ENCODE assay signal across 1 cellular context in the genomic region with DNA sequence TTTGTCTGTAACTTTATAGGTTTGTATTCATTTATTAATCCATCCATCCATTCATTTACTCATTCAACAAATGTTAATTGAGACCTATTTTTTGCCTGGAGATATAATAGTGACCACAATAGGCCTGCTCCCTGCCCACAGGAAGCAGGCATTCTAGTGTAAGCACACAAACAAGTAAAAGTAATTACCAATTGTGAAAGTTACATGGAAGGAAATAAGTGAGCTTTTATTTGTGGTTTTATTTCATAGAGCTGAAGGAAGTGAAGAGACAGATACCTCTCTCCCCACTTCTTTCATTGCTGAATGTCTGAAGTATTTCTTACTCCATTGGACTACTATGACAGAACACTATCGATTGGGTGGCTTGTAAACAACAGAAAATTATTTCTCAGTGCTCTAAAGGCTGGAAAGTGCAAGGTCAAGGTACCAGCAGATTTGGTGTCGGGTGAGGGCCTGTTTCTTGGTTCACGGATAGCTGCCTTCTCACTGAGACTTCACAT.
TF ChIP-seq lines count a peak whose summit lies in the region.

No MANE protein-coding gene starts in this region.

TF ChIP-seq in GM23338, 12 proteins besides CTCF, POLR2A, EP300 and RAD21 (continued from another document):
- TF ChIP-seq, protein P1, sequence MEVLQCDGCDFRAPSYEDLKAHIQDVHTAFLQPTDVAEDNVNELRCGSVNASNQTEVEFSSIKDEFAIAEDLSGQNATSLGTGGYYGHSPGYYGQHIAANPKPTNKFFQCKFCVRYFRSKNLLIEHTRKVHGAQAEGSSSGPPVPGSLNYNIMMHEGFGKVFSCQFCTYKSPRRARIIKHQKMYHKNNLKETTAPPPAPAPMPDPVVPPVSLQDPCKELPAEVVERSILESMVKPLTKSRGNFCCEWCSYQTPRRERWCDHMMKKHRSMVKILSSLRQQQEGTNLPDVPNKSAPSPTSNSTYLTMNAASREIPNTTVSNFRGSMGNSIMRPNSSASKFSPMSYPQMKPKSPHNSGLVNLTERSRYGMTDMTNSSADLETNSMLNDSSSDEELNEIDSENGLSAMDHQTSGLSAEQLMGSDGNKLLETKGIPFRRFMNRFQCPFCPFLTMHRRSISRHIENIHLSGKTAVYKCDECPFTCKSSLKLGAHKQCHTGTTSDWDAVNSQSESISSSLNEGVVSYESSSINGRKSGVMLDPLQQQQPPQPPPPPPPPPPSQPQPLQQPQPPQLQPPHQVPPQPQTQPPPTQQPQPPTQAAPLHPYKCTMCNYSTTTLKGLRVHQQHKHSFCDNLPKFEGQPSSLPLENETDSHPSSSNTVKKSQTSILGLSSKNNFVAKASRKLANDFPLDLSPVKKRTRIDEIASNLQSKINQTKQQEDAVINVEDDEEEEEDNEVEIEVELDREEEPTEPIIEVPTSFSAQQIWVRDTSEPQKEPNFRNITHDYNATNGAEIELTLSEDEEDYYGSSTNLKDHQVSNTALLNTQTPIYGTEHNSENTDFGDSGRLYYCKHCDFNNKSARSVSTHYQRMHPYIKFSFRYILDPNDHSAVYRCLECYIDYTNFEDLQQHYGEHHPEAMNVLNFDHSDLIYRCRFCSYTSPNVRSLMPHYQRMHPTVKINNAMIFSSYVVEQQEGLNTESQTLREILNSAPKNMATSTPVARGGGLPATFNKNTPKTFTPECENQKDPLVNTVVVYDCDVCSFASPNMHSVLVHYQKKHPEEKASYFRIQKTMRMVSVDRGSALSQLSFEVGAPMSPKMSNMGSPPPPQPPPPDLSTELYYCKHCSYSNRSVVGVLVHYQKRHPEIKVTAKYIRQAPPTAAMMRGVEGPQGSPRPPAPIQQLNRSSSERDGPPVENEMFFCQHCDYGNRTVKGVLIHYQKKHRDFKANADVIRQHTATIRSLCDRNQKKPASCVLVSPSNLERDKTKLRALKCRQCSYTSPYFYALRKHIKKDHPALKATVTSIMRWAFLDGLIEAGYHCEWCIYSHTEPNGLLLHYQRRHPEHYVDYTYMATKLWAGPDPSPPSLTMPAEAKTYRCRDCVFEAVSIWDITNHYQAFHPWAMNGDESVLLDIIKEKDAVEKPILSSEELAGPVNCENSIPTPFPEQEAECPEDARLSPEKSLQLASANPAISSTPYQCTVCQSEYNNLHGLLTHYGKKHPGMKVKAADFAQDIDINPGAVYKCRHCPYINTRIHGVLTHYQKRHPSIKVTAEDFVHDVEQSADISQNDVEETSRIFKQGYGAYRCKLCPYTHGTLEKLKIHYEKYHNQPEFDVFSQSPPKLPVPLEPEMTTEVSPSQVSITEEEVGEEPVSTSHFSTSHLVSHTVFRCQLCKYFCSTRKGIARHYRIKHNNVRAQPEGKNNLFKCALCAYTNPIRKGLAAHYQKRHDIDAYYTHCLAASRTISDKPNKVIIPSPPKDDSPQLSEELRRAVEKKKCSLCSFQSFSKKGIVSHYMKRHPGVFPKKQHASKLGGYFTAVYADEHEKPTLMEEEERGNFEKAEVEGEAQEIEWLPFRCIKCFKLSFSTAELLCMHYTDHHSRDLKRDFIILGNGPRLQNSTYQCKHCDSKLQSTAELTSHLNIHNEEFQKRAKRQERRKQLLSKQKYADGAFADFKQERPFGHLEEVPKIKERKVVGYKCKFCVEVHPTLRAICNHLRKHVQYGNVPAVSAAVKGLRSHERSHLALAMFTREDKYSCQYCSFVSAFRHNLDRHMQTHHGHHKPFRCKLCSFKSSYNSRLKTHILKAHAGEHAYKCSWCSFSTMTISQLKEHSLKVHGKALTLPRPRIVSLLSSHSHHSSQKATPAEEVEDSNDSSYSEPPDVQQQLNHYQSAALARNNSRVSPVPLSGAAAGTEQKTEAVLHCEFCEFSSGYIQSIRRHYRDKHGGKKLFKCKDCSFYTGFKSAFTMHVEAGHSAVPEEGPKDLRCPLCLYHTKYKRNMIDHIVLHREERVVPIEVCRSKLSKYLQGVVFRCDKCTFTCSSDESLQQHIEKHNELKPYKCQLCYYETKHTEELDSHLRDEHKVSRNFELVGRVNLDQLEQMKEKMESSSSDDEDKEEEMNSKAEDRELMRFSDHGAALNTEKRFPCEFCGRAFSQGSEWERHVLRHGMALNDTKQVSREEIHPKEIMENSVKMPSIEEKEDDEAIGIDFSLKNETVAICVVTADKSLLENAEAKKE (CRISPR knock-in tag; IDR thresholded peaks at IDR 0.05) = no peak
- TF ChIP-seq EZH2phosphoT487 (IDR thresholded peaks at IDR 0.05; ENCODE audit: unreplicated experiment) = no peak
- TF ChIP-seq CREB1 (CRISPR knock-in tag; IDR thresholded peaks at IDR 0.05; ENCODE audit: low read depth) = no peak
- TF ChIP-seq ZNF114 (CRISPR knock-in tag; IDR thresholded peaks at IDR 0.05) = no peak
- no peak for TF ChIP-seq NANOG (IDR thresholded peaks at IDR 0.05; ENCODE audit: borderline replicate concordance)
- TF ChIP-seq JUNB (IDR thresholded peaks at IDR 0.05; ENCODE audit: unreplicated experiment) = no peak
- no peak for TF ChIP-seq ZNF331 (CRISPR knock-in tag; IDR thresholded peaks at IDR 0.05; ENCODE audit: low read depth)
- TF ChIP-seq, protein P2, sequence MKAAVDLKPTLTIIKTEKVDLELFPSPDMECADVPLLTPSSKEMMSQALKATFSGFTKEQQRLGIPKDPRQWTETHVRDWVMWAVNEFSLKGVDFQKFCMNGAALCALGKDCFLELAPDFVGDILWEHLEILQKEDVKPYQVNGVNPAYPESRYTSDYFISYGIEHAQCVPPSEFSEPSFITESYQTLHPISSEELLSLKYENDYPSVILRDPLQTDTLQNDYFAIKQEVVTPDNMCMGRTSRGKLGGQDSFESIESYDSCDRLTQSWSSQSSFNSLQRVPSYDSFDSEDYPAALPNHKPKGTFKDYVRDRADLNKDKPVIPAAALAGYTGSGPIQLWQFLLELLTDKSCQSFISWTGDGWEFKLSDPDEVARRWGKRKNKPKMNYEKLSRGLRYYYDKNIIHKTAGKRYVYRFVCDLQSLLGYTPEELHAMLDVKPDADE (IDR thresholded peaks at IDR 0.05) = no peak
- no peak for TF ChIP-seq POLR2AphosphoS5 (IDR thresholded peaks at IDR 0.05; ENCODE audit: low read depth)
- no peak for TF ChIP-seq EZH2 (IDR thresholded peaks at IDR 0.05; ENCODE audit: low read depth, unreplicated experiment)
